8 cellular contexts compared by ENCODE assay signal in genomic region chr19:52688931-52689796, GRCh38. TPM values are rescaled to one million over a fixed set of nuclear protein-coding genes. Genes with fewer than 3 reads are reported as not detected.
DNase-seq lines count a peak whose midpoint lies in the region; ATAC-seq and TF ChIP-seq lines count a peak whose summit lies in the region.
"Not testable (repeated sequence)": the region's sequence is repeated elsewhere in the genome, so short reads cannot be mapped to it uniquely, and the experiment has no call there.

No MANE protein-coding gene starts in this region.

- H4K91ac ChIP-seq in IMR-90 (ENCODE audit: insufficient read depth, low read depth, low read length) = 0 out of 2 replicates have a peak overlapping the region, but pooled peaks have one; percentile 24

- H3K4me1 ChIP-seq in IMR-90 (ENCODE audit: control insufficient read depth, insufficient read depth, low read length) = not testable (repeated sequence)
- H3K4me1 ChIP-seq in OCI-LY3 (ENCODE audit: low read length) (peaks cover 29% of the 10 kb centered on the region), stomach smooth muscle (ENCODE audit: control insufficient read depth, insufficient read depth, low read length) (peaks cover 16% of the 10 kb centered on the region)

- peak overlapping the region; percentile 80; the same call in 1 of the 2 replicates for H2AK5ac ChIP-seq in IMR-90 (ENCODE audit: low read depth, low read length)

- intact Hi-C loops in IMR-90 (cut with micrococcal nuclease) = not testable (repeated sequence)

- not testable (repeated sequence) for H2AK9ac ChIP-seq in IMR-90 (replicated peaks; ENCODE audit: low read depth, low read length, poor library complexity)

- BruUV-seq in IMR-90 (replicated peaks; lab: Mats Ljungman, UMichigan) = not testable (repeated sequence)

- POLR2A ChIA-PET in IMR-90 (lab: Charles Lee; ENCODE audit: unreplicated experiment) = not testable (repeated sequence)

- in situ Hi-C loops in IMR-90 (cut with MboI; ENCODE audit: low sequenced_read_pairs) = not testable (repeated sequence)

- H3K56ac ChIP-seq in IMR-90 (ENCODE audit: extremely low read depth, insufficient read depth, low read length) = peak overlapping the region; percentile 21

- H4K20me1 ChIP-seq in IMR-90 (ENCODE audit: insufficient read depth, low read length); OCI-LY3 (ENCODE audit: insufficient read depth, low read length): not testable (repeated sequence)

- H3K9me1 ChIP-seq in IMR-90 (ENCODE audit: insufficient read depth, low read length) = not testable (repeated sequence)

- H3K27ac Mint-ChIP-seq in activated T-cell treated with anti-CD3 and anti-CD28 coated beads, Interleukin-2, amount 50 U/mL, for 72 hours = peak overlapping the region; percentile 96
- peak overlapping the region; percentile 87 for H3K27ac Mint-ChIP-seq in nephron progenitor cell

- H3K36me3 Mint-ChIP-seq in activated T-cell treated with anti-CD3 and anti-CD28 coated beads, Interleukin-2, amount 50 U/mL, for 72 hours (ENCODE audit: insufficient read depth in 2 of 2) = peaks cover 11 to 21% of the 10 kb centered on the region in 2 donors
- H3K36me3 Mint-ChIP-seq in nephron progenitor cell (ENCODE audit: low read depth) = peaks cover 25% of the 10 kb centered on the region

- H2BK15ac ChIP-seq in IMR-90 (ENCODE audit: low read depth, low read length) = not testable (repeated sequence)

- peak; percentile 7 for DNase-seq in IMR-90
- not testable (repeated sequence) for DNase-seq in activated T-cell treated with anti-CD3 and anti-CD28 coated beads, Interleukin-2, amount 50 U/mL, for 72 hours; coronary artery (ENCODE audit: low spot score); nephron progenitor cell

- H3K9ac ChIP-seq in IMR-90 (ENCODE audit: low read depth, low read length) (peak overlapping the region; percentile 78), OCI-LY3 (ENCODE audit: low read length) (peak overlapping the region; percentile 71), stomach smooth muscle (ENCODE audit: low read length in 2 of 2) (peak overlapping the region; percentile 90 to 95)

- H4K8ac ChIP-seq in IMR-90 (ENCODE audit: low read depth in 2 of 2, low read length in 2 of 2) = not testable (repeated sequence)

- H2BK20ac ChIP-seq in IMR-90 (ENCODE audit: low read depth, low read length) = not testable (repeated sequence)

- TF ChIP-seq RAD21 in IMR-90 (IDR thresholded peaks at IDR 0.05; ENCODE audit: low read length) = not testable (repeated sequence)

- peak overlapping the region; percentile 97 to 99 for H3K4me3 Mint-ChIP-seq in activated T-cell treated with anti-CD3 and anti-CD28 coated beads, Interleukin-2, amount 50 U/mL, for 72 hours
- H3K4me3 Mint-ChIP-seq in nephron progenitor cell = peak overlapping the region; percentile 94

- CTCF ChIA-PET in IMR-90 (lab: Yijun Ruan, JAX) = interaction anchor here (0.6 kb wide), 1 partner anchor 38 kb away, joined by 3 read pairs; no protein-coding TSS in a partner anchor

- not testable (repeated sequence) for H4K5ac ChIP-seq in IMR-90 (ENCODE audit: low read depth, low read length)

- 0 out of 2 replicates have a peak overlapping the region, but pooled peaks have one; percentile 28 for H2BK120ac ChIP-seq in IMR-90 (ENCODE audit: low read depth, low read length)

- dilution Hi-C loops in IMR-90 (cut with HindIII; ENCODE audit: low sequenced_read_pairs, unreplicated experiment) = not testable (repeated sequence)

- H3K36me3 ChIP-seq in IMR-90 (ENCODE audit: control insufficient read depth, insufficient read depth, low read length); OCI-LY3 (replicated peaks; ENCODE audit: low read depth, low read length); stomach smooth muscle (ENCODE audit: control insufficient read depth in 2 of 2, insufficient read depth in 2 of 2, low read length in 2 of 2): not testable (repeated sequence)

- not testable (repeated sequence) for H3K18ac ChIP-seq in IMR-90 (ENCODE audit: low read depth, low read length)

- H2AFZ ChIP-seq in IMR-90 (replicated peaks; ENCODE audit: low read length, poor library complexity); OCI-LY3 (ENCODE audit: low read depth, low read length): not testable (repeated sequence)

- peak overlapping the region; percentile 83 for H3K14ac ChIP-seq in IMR-90 (replicated peaks; ENCODE audit: low read depth, low read length)

- TF ChIP-seq POLR2A in IMR-90 (IDR thresholded peaks at IDR 0.05; ENCODE audit: low read depth, low read length) = not testable (repeated sequence)

- not testable (repeated sequence) for H3K27me3 Mint-ChIP-seq in activated T-cell treated with anti-CD3 and anti-CD28 coated beads, Interleukin-2, amount 50 U/mL, for 72 hours (ENCODE audit: low read depth); nephron progenitor cell (ENCODE audit: low read depth, poor library complexity)

- H3K4ac ChIP-seq in IMR-90 (ENCODE audit: low read depth, low read length) = peak overlapping the region; percentile 62

- H3K4me2 ChIP-seq in IMR-90 (ENCODE audit: low read depth, low read length) (peak overlapping the region; percentile 72), OCI-LY3 (ENCODE audit: low read length) (peak overlapping the region; percentile 56)

- peak overlapping the region; percentile 79 for H3K4me3 ChIP-seq in IMR-90 (ENCODE audit: insufficient read depth, low read depth, low read length)
- H3K4me3 ChIP-seq in OCI-LY3 (ENCODE audit: low read length) = peak overlapping the region; percentile 75
- peak overlapping the region; percentile 79 for H3K4me3 ChIP-seq in coronary artery
- peak overlapping the region; percentile 75 for H3K4me3 ChIP-seq in iPS-11a (ENCODE audit: low read depth, low read length)
- peak overlapping the region; percentile 89 to 96 for H3K4me3 ChIP-seq in stomach smooth muscle (ENCODE audit: low read length in 2 of 2)

- peaks cover 16% of the 10 kb centered on the region for H3K79me2 ChIP-seq in OCI-LY3 (ENCODE audit: low read length)

- not testable (repeated sequence) for H3K27me3 ChIP-seq in IMR-90 (ENCODE audit: control insufficient read depth, insufficient read depth, low read length); OCI-LY3 (ENCODE audit: low read depth, low read length); stomach smooth muscle (ENCODE audit: control insufficient read depth in 1 of 2, insufficient read depth in 2 of 2, low read length in 2 of 2)

- H3K27ac ChIP-seq in C4-2B = peak overlapping the region; percentile 75
- H3K27ac ChIP-seq in IMR-90 (ENCODE audit: insufficient read depth, low read length) = peak overlapping the region; percentile 71
- H3K27ac ChIP-seq in OCI-LY3 (ENCODE audit: low read length) = not testable (repeated sequence)
- H3K27ac ChIP-seq in coronary artery = peak overlapping the region; percentile 84 to 97
- H3K27ac ChIP-seq in stomach smooth muscle (ENCODE audit: low read length) = peak overlapping the region; percentile 88

- H3K9me3 Mint-ChIP-seq in activated T-cell treated with anti-CD3 and anti-CD28 coated beads, Interleukin-2, amount 50 U/mL, for 72 hours = not testable (repeated sequence)
- peaks cover 20% of the 10 kb centered on the region for H3K9me3 Mint-ChIP-seq in nephron progenitor cell

- not testable (repeated sequence) for H3K9me3 ChIP-seq in IMR-90 (ENCODE audit: control insufficient read depth, insufficient read depth, low read length); OCI-LY3 (ENCODE audit: insufficient read depth, low read length); stomach smooth muscle (ENCODE audit: control insufficient read depth in 2 of 2, low read length in 2 of 2)

- not testable (repeated sequence) for TF ChIP-seq CTCF in C4-2B (conservative IDR thresholded peaks at IDR 0.05); IMR-90 (conservative IDR thresholded peaks at IDR 0.05; ENCODE audit: low read depth, low read length); OCI-LY3 (IDR thresholded peaks at IDR 0.05; ENCODE audit: low read depth, low read length); coronary artery (IDR thresholded peaks at IDR 0.05); nephron progenitor cell (IDR thresholded peaks at IDR 0.05)

- peak overlapping the region; percentile 96 for H3K23ac ChIP-seq in IMR-90 (ENCODE audit: low read depth, low read length)

- peaks cover 49% of the 10 kb centered on the region for H3K4me1 Mint-ChIP-seq in activated T-cell treated with anti-CD3 and anti-CD28 coated beads, Interleukin-2, amount 50 U/mL, for 72 hours (ENCODE audit: low read depth)
- H3K4me1 Mint-ChIP-seq in nephron progenitor cell = peaks cover 58% of the 10 kb centered on the region

- 6% methylated on average over 2 of the region's 6 CpGs; no CpG with 5 or more reads in 1 of the 2 experiments for WGBS in IMR-90 (ENCODE audit: extremely low coverage in 2 of 2, insufficient read length in 1 of 2), 2 experiments

- ATAC-seq in IMR-90 (ENCODE audit: low read depth); activated T-cell treated with anti-CD3 and anti-CD28 coated beads, Interleukin-2, amount 50 U/mL, for 72 hours (replicated peaks in 1 of 2): not testable (repeated sequence)

- H2BK5ac ChIP-seq in IMR-90 (ENCODE audit: low read depth, low read length, poor library complexity, severe bottlenecking) = peak overlapping the region; percentile 79

- peaks cover 7 to 48% of the 10 kb centered on the region in 2 experiments for H3K79me1 ChIP-seq in IMR-90 (ENCODE audit: low read depth in 1 of 2, low read length in 2 of 2)

RNA-seq across cellular contexts. Expression of gene ZNF611, which starts 45.7 kb away (rescaled TPM):
- 8.1 and 8.8 TPM in 2 replicates for total RNA-seq in IMR-90 (2012; rRNA removed)
- 3.8 and 4.0 TPM in 2 replicates for polyA plus RNA-seq in IMR-90 (2012; rRNA removed)
- polyA plus RNA-seq in IMR-90 (2012; cell fraction: cytosol; rRNA removed) = 1.2 and 1.7 TPM in 2 replicates
- 1.5 and 8.7 TPM in 2 replicates for polyA plus RNA-seq in IMR-90 (2012; cell fraction: nucleus; rRNA removed; ENCODE audit: low replicate concordance)
- 10 to 100 TPM; 21.3 to 24.7 TPM for total RNA-seq in activated T-cell treated with anti-CD3 and anti-CD28 coated beads, Interleukin-2, amount 50 U/mL, for 72 hours

RNA-seq across cellular contexts. Expression of gene ZNF83, which starts 51.0 kb away (rescaled TPM):
- total RNA-seq in IMR-90 (2012; rRNA removed) = 36.9 and 42.8 TPM in 2 replicates
- 22.3 and 32.9 TPM in 2 replicates for polyA plus RNA-seq in IMR-90 (2012; rRNA removed)
- polyA plus RNA-seq in IMR-90 (2012; cell fraction: cytosol; rRNA removed) = 2.1 and 5.6 TPM in 2 replicates
- polyA plus RNA-seq in IMR-90 (2012; cell fraction: nucleus; rRNA removed; ENCODE audit: low replicate concordance) = 40.6 and 340 TPM in 2 replicates
- total RNA-seq in activated T-cell treated with anti-CD3 and anti-CD28 coated beads, Interleukin-2, amount 50 U/mL, for 72 hours = 10 to 100 TPM; 47.4 to 52.8 TPM
